Comparison of ENCODE assay signal across 22 cellular contexts in genomic region chr18:25093131-25093530, GRCh38.
"Had no signal": no experiment of that assay in that cellular context is flagged by ENCODE, and none has a peak within 500 bp of the region (broad histone marks: within the 10 kb centered on the region; RNA-seq: fewer than 3 reads in every experiment).

No MANE protein-coding gene starts in this region.

- DNase-seq: IMR-90, Karpas-422, KG1, MV-4-11, NCI-H1048, NCI-H1105, NCI-H1417, NCI-H1436 treated with DMSO at 0.1 percent for 48 hours, NCI-H1694, NCI-H187 treated with DMSO at 0.1 percent for 48 hours, NCI-H2081, NCI-H2107, NCI-H2171 treated with DMSO at 0.1 percent for 48 hours, NCI-H345, NCI-H446 treated with DMSO at 0.1 percent for 48 hours, NCI-H510A treated with DMSO at 0.1 percent for 48 hours, NCI-H526, NCI-H774, SHP77 had no signal

- FAIRE-seq: HepG2, RCC 7860 had no signal

- H3K27ac ChIP-seq: RWPE1 had no signal
